Comparison of ENCODE assay signal across 2 cellular contexts in the genomic region with DNA sequence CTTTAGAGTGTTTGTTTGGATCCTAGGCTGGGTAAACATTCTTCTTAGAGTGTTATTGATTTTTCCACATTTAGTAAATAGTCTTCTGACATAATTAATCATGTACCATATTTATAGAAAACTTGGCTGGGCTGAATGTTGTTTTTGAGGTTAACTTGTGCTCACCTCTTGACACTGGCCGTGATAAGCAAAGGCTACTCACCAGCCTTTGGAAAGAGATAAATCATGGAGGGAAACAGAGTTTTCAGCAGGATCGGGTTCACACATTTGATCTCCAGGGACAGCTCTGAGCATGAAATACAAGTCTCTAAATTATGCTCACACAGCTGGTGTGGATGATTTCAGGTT.
TF ChIP-seq lines count a peak whose summit lies in the region.

No MANE protein-coding gene starts in this region.

TF ChIP-seq in K562, 482 proteins besides CTCF, POLR2A, EP300 and RAD21 (continued from another document):
- TF ChIP-seq MTA2 (IDR thresholded peaks at IDR 0.05; ENCODE audit: low read depth) (peak; percentile 36; the same call in 1 of the 2 replicates), SMARCC2 (IDR thresholded peaks at IDR 0.05; ENCODE audit: low read depth) (peak; percentile 36; the same call in 1 of the 2 replicates), HDAC3 (IDR thresholded peaks at IDR 0.05; ENCODE audit: borderline replicate concordance, partially characterized antibody) (peak; percentile 63), TAL1 (IDR thresholded peaks at IDR 0.05) (peak; percentile 22; the same call in 1 of the 2 replicates), STAT5A (IDR thresholded peaks at IDR 0.05; ENCODE audit: borderline replicate concordance, low read length) (peak; percentile 34), NFIC (IDR thresholded peaks at IDR 0.05) (peak; percentile 37; the same call in 1 of the 2 replicates), JUNB (CRISPR knock-in tag; conservative IDR thresholded peaks at IDR 0.05) (no peak), CBX3 (IDR thresholded peaks at IDR 0.05; ENCODE audit: borderline replicate concordance in 1 of 2, low read length in 2 of 2) (0 out of 3 replicates have a peak, but pooled peaks of 1 of the 2 experiments have one; percentile 15), L3MBTL2 (IDR thresholded peaks at IDR 0.05) (0 out of 2 replicates have a peak, but pooled peaks have one; percentile 58), RCOR1 (IDR thresholded peaks at IDR 0.05; ENCODE audit: borderline replicate concordance in 1 of 2, low read depth in 2 of 2, low read length in 2 of 2) (peak in 1 of 2 experiments; percentile 67; a peak in 1 of 4 replicates), ZNF75A (CRISPR knock-in tag; IDR thresholded peaks at IDR 0.05) (no peak), HOXB6 (CRISPR knock-in tag; IDR thresholded peaks at IDR 0.05; ENCODE audit: borderline replicate concordance) (no peak), NR2C2 (CRISPR knock-in tag; IDR thresholded peaks at IDR 0.05) (no peak), NR2C2 (tag; IDR thresholded peaks at IDR 0.05) (peak; percentile 40; the same call in 1 of the 2 replicates), NEUROD1 (IDR thresholded peaks at IDR 0.05; ENCODE audit: borderline replicate concordance, low read depth, low read length, partially characterized antibody) (peak; percentile 73), EP400 (IDR thresholded peaks at IDR 0.05) (peak; percentile 45; the same call in 1 of the 2 replicates), CREM (IDR thresholded peaks at IDR 0.05; ENCODE audit: low read depth) (no peak), NBN (IDR thresholded peaks at IDR 0.05; ENCODE audit: low read depth) (0 out of 2 replicates have a peak, but pooled peaks have one; percentile 26), CCAR2 (IDR thresholded peaks at IDR 0.05; ENCODE audit: low read depth, low read length) (no peak)
- TF ChIP-seq, protein P1, sequence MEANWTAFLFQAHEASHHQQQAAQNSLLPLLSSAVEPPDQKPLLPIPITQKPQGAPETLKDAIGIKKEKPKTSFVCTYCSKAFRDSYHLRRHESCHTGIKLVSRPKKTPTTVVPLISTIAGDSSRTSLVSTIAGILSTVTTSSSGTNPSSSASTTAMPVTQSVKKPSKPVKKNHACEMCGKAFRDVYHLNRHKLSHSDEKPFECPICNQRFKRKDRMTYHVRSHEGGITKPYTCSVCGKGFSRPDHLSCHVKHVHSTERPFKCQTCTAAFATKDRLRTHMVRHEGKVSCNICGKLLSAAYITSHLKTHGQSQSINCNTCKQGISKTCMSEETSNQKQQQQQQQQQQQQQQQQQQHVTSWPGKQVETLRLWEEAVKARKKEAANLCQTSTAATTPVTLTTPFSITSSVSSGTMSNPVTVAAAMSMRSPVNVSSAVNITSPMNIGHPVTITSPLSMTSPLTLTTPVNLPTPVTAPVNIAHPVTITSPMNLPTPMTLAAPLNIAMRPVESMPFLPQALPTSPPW (CRISPR knock-in tag; IDR thresholded peaks at IDR 0.05), result peak; percentile 23
- TF ChIP-seq, protein P2, sequence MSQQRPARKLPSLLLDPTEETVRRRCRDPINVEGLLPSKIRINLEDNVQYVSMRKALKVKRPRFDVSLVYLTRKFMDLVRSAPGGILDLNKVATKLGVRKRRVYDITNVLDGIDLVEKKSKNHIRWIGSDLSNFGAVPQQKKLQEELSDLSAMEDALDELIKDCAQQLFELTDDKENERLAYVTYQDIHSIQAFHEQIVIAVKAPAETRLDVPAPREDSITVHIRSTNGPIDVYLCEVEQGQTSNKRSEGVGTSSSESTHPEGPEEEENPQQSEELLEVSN (IDR thresholded peaks at IDR 0.05; ENCODE audit: borderline replicate concordance in 1 of 2, extremely low read depth in 1 of 2, insufficient read depth in 1 of 2, insufficient read length in 1 of 2, low read depth in 1 of 2, low read length in 1 of 2, poor library complexity in 1 of 2, severe bottlenecking in 1 of 2), result peak; percentile 10 to 50
- TF ChIP-seq, protein P3, sequence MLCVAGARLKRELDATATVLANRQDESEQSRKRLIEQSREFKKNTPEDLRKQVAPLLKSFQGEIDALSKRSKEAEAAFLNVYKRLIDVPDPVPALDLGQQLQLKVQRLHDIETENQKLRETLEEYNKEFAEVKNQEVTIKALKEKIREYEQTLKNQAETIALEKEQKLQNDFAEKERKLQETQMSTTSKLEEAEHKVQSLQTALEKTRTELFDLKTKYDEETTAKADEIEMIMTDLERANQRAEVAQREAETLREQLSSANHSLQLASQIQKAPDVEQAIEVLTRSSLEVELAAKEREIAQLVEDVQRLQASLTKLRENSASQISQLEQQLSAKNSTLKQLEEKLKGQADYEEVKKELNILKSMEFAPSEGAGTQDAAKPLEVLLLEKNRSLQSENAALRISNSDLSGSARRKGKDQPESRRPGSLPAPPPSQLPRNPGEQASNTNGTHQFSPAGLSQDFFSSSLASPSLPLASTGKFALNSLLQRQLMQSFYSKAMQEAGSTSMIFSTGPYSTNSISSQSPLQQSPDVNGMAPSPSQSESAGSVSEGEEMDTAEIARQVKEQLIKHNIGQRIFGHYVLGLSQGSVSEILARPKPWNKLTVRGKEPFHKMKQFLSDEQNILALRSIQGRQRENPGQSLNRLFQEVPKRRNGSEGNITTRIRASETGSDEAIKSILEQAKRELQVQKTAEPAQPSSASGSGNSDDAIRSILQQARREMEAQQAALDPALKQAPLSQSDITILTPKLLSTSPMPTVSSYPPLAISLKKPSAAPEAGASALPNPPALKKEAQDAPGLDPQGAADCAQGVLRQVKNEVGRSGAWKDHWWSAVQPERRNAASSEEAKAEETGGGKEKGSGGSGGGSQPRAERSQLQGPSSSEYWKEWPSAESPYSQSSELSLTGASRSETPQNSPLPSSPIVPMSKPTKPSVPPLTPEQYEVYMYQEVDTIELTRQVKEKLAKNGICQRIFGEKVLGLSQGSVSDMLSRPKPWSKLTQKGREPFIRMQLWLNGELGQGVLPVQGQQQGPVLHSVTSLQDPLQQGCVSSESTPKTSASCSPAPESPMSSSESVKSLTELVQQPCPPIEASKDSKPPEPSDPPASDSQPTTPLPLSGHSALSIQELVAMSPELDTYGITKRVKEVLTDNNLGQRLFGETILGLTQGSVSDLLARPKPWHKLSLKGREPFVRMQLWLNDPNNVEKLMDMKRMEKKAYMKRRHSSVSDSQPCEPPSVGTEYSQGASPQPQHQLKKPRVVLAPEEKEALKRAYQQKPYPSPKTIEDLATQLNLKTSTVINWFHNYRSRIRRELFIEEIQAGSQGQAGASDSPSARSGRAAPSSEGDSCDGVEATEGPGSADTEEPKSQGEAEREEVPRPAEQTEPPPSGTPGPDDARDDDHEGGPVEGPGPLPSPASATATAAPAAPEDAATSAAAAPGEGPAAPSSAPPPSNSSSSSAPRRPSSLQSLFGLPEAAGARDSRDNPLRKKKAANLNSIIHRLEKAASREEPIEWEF (CRISPR knock-in tag; IDR thresholded peaks at IDR 0.05), result no peak

TF ChIP-seq in HepG2, 621 proteins besides CTCF, POLR2A, EP300 and RAD21 (continued from another document):
- TF ChIP-seq, protein P4, sequence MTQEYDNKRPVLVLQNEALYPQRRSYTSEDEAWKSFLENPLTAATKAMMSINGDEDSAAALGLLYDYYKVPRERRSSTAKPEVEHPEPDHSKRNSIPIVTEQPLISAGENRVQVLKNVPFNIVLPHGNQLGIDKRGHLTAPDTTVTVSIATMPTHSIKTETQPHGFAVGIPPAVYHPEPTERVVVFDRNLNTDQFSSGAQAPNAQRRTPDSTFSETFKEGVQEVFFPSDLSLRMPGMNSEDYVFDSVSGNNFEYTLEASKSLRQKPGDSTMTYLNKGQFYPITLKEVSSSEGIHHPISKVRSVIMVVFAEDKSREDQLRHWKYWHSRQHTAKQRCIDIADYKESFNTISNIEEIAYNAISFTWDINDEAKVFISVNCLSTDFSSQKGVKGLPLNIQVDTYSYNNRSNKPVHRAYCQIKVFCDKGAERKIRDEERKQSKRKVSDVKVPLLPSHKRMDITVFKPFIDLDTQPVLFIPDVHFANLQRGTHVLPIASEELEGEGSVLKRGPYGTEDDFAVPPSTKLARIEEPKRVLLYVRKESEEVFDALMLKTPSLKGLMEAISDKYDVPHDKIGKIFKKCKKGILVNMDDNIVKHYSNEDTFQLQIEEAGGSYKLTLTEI (CRISPR knock-in tag; conservative IDR thresholded peaks at IDR 0.05), result no peak
- TF ChIP-seq ZNF484 (CRISPR knock-in tag; IDR thresholded peaks at IDR 0.05; ENCODE audit: borderline replicate concordance, low read depth) (no peak), ZNF138 (CRISPR knock-in tag; IDR thresholded peaks at IDR 0.05; ENCODE audit: low read depth) (no peak), MTF2 (CRISPR knock-in tag; IDR thresholded peaks at IDR 0.05; ENCODE audit: borderline replicate concordance) (no peak)
